In the genomic region with DNA sequence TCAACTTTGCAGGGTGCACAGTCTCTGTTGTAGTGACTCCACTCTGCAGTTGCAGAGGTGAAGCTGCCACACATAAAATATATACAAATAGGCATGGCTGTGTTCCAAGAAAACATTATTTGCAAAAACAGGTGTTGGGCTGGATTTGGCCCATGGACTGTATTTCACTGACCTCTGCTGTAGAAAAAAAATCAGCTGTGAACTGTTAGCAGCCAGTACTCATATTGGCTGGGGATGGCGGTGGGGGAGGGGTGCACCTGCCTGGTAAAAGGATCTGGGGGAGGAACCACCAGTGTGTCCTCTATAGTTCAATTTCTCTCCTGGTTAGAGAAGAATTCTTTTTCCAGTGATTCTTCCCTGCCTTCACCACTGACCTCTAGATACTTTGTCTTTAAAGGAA, we compare ENCODE assay signal across 1 cellular context.
TF ChIP-seq lines count a peak whose summit lies in the region.

No MANE protein-coding gene starts in this region.

TF ChIP-seq in GM23338, 12 proteins besides CTCF, POLR2A, EP300 and RAD21 (continued from another document):
- TF ChIP-seq, protein P1, sequence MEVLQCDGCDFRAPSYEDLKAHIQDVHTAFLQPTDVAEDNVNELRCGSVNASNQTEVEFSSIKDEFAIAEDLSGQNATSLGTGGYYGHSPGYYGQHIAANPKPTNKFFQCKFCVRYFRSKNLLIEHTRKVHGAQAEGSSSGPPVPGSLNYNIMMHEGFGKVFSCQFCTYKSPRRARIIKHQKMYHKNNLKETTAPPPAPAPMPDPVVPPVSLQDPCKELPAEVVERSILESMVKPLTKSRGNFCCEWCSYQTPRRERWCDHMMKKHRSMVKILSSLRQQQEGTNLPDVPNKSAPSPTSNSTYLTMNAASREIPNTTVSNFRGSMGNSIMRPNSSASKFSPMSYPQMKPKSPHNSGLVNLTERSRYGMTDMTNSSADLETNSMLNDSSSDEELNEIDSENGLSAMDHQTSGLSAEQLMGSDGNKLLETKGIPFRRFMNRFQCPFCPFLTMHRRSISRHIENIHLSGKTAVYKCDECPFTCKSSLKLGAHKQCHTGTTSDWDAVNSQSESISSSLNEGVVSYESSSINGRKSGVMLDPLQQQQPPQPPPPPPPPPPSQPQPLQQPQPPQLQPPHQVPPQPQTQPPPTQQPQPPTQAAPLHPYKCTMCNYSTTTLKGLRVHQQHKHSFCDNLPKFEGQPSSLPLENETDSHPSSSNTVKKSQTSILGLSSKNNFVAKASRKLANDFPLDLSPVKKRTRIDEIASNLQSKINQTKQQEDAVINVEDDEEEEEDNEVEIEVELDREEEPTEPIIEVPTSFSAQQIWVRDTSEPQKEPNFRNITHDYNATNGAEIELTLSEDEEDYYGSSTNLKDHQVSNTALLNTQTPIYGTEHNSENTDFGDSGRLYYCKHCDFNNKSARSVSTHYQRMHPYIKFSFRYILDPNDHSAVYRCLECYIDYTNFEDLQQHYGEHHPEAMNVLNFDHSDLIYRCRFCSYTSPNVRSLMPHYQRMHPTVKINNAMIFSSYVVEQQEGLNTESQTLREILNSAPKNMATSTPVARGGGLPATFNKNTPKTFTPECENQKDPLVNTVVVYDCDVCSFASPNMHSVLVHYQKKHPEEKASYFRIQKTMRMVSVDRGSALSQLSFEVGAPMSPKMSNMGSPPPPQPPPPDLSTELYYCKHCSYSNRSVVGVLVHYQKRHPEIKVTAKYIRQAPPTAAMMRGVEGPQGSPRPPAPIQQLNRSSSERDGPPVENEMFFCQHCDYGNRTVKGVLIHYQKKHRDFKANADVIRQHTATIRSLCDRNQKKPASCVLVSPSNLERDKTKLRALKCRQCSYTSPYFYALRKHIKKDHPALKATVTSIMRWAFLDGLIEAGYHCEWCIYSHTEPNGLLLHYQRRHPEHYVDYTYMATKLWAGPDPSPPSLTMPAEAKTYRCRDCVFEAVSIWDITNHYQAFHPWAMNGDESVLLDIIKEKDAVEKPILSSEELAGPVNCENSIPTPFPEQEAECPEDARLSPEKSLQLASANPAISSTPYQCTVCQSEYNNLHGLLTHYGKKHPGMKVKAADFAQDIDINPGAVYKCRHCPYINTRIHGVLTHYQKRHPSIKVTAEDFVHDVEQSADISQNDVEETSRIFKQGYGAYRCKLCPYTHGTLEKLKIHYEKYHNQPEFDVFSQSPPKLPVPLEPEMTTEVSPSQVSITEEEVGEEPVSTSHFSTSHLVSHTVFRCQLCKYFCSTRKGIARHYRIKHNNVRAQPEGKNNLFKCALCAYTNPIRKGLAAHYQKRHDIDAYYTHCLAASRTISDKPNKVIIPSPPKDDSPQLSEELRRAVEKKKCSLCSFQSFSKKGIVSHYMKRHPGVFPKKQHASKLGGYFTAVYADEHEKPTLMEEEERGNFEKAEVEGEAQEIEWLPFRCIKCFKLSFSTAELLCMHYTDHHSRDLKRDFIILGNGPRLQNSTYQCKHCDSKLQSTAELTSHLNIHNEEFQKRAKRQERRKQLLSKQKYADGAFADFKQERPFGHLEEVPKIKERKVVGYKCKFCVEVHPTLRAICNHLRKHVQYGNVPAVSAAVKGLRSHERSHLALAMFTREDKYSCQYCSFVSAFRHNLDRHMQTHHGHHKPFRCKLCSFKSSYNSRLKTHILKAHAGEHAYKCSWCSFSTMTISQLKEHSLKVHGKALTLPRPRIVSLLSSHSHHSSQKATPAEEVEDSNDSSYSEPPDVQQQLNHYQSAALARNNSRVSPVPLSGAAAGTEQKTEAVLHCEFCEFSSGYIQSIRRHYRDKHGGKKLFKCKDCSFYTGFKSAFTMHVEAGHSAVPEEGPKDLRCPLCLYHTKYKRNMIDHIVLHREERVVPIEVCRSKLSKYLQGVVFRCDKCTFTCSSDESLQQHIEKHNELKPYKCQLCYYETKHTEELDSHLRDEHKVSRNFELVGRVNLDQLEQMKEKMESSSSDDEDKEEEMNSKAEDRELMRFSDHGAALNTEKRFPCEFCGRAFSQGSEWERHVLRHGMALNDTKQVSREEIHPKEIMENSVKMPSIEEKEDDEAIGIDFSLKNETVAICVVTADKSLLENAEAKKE (CRISPR knock-in tag; IDR thresholded peaks at IDR 0.05): no peak
- TF ChIP-seq ZNF114 (CRISPR knock-in tag; IDR thresholded peaks at IDR 0.05): no peak
